In the genomic region with DNA sequence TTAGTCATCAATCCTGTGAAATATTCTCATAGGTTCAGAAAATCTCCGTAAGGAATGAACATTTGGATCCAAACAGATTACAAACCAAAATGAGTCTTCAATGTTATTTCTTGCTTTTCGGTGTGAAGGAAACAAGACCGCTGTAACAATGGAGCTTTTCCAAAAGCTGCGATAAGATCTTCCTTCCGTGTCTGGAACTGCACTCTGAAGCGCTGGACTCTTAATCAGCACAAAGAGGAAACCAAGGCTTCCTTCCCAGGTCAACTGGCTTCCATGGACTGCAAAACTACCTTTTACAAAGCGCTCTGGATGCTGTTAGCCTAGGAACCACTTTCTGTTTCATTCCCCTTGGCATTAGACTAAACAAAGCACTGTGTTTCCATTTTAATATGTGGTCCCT, we compare ENCODE assay signal across 26 cellular contexts.
DNase-seq lines count a peak whose midpoint lies in the region; ATAC-seq and TF ChIP-seq lines count a peak whose summit lies in the region.
"Had no signal": no experiment of that assay in that cellular context is flagged by ENCODE, and none has a peak within 500 bp of the region (broad histone marks: within the 10 kb centered on the region; RNA-seq: fewer than 3 reads in every experiment).

No MANE protein-coding gene starts in this region.

- TF ChIP-seq CTCF in mammary epithelial cell (conservative IDR thresholded peaks at IDR 0.05 in 1 of 2, IDR thresholded peaks at IDR 0.05 in 1 of 2; ENCODE audit: extremely low read depth in 1 of 2, insufficient read depth in 1 of 2, low read depth in 1 of 2, low read length in 2 of 2) (no peak), breast epithelium (IDR thresholded peaks at IDR 0.05) (no peak), cardiac fibroblast (IDR thresholded peaks at IDR 0.05; ENCODE audit: low read depth, low read length) (no peak)

- peaks cover 4% of the 10 kb centered on the region for H3K4me1 ChIP-seq in mammary epithelial cell (ENCODE audit: insufficient read depth, low read length)
- peaks cover 0 to 4% of the 10 kb centered on the region in 2 donors for H3K4me1 ChIP-seq in breast epithelium
- no peaks in the 10 kb centered on the region for H3K4me1 ChIP-seq in right cardiac atrium (ENCODE audit: control insufficient read depth, insufficient read depth, low read length)
- no peaks in the 10 kb centered on the region for H3K4me1 ChIP-seq in skeletal muscle tissue (ENCODE audit: control insufficient read depth in 3 of 3, insufficient read depth in 3 of 3, low read length in 3 of 3)
- H3K4me1 ChIP-seq: BLaER1, Peyer's patch, tibial nerve had no signal

- CTCF ChIA-PET in mammary epithelial cell (lab: Charles Lee; ENCODE audit: low non-redundant PET) = no interaction called here

- peak overlapping the region; percentile 79 for H2AFZ ChIP-seq in mammary epithelial cell (ENCODE audit: low read depth, low read length)

- WGBS in mammary epithelial cell (ENCODE audit: low coverage, missing lambda C conversion rate) = 4% methylated on average over 7 of the region's 7 CpGs
- WGBS in right cardiac atrium = 34% methylated on average over 7 of the region's 7 CpGs

- H3K36me3 ChIP-seq in mammary epithelial cell (ENCODE audit: insufficient read depth, low read length) = no peaks in the 10 kb centered on the region
- H3K36me3 ChIP-seq in breast epithelium = no peaks in the 10 kb centered on the region
- H3K36me3 ChIP-seq in skeletal muscle tissue (ENCODE audit: control insufficient read depth in 3 of 3, insufficient read depth in 3 of 3, low read length in 3 of 3) = no peaks in the 10 kb centered on the region
- H3K36me3 ChIP-seq: BLaER1, MG63, Peyer's patch, SJSA1, stomach, tibial nerve had no signal

- ATAC-seq in right cardiac atrium = peak; percentile 83 to 94
- ATAC-seq in sciatic nerve = no peak
- ATAC-seq in GM19035 (IDR thresholded peaks at IDR 0.05; ENCODE audit: unreplicated experiment) = no peak
- ATAC-seq: A549, T-helper 17 cell, WTC11 had no signal

- H3K4me3 ChIP-seq in mammary epithelial cell (replicated peaks in 1 of 3; ENCODE audit: insufficient read depth in 1 of 3, low read depth in 2 of 3, low read length in 3 of 3) (no peak overlapping the region), breast epithelium (peak overlapping the region in 1 of 3 donors; percentile 6), cardiac fibroblast (replicated peaks in 1 of 2; ENCODE audit: low read depth in 2 of 2, low read length in 2 of 2) (no peak overlapping the region), right cardiac atrium (ENCODE audit: low read length) (no peak overlapping the region), skeletal muscle tissue (ENCODE audit: low read length in 3 of 3) (no peak overlapping the region)
- H3K4me3 ChIP-seq: A549, BLaER1, lung, MG63, Peyer's patch, SJSA1, stomach, tibial nerve had no signal

- TF ChIP-seq POLR2A in breast epithelium (IDR thresholded peaks at IDR 0.05) = no peak

- intact Hi-C loops in mammary epithelial cell (cut with micrococcal nuclease) = no loop called here
- intact Hi-C loops in breast epithelium (cut with DNase I; ENCODE audit: low total_unique reads) = no loop called here
- intact Hi-C loops in right cardiac atrium (cut with DNase I) = loop anchor here in 1 of 4 donors (10.0 kb wide), 1 partner anchor 145 kb away; a partner anchor contains a TSS
- intact Hi-C loops in sciatic nerve (cut with DNase I) = loop anchor here (10.0 kb wide), 1 partner anchor 355 kb away; no protein-coding TSS in a partner anchor

- H4K20me1 ChIP-seq in mammary epithelial cell (ENCODE audit: insufficient read depth, low read length) = no peaks in the 10 kb centered on the region
- H4K20me1 ChIP-seq: BLaER1 had no signal

- no peak overlapping the region for H3K9ac ChIP-seq in mammary epithelial cell (ENCODE audit: insufficient read depth, low read length)
- no peak overlapping the region for H3K9ac ChIP-seq in skeletal muscle tissue (ENCODE audit: low read depth in 1 of 3, low read length in 3 of 3)
- H3K9ac ChIP-seq: BLaER1 had no signal

- no peaks in the 10 kb centered on the region for H3K79me2 ChIP-seq in mammary epithelial cell (ENCODE audit: insufficient read depth, low read length)

- no TSS peak for BruUV-seq in mammary epithelial cell (replicated peaks; lab: Mats Ljungman, UMichigan)

- H3K27me3 ChIP-seq in mammary epithelial cell (ENCODE audit: insufficient read depth, low read length) = no peaks in the 10 kb centered on the region
- no peaks in the 10 kb centered on the region for H3K27me3 ChIP-seq in breast epithelium
- no peaks in the 10 kb centered on the region for H3K27me3 ChIP-seq in right cardiac atrium (ENCODE audit: control insufficient read depth, insufficient read depth)
- no peaks in the 10 kb centered on the region for H3K27me3 ChIP-seq in skeletal muscle tissue (ENCODE audit: control insufficient read depth in 3 of 3, insufficient read depth in 3 of 3, low read length in 3 of 3)
- H3K27me3 ChIP-seq: BLaER1, MG63, Peyer's patch, SJSA1, stomach, tibial nerve had no signal

- dilution Hi-C loops in mammary epithelial cell (cut with HindIII; ENCODE audit: low sequenced_read_pairs) = no loop called here

- in situ Hi-C loops in mammary epithelial cell (cut with MboI; ENCODE audit: low sequenced_read_pairs in 2 of 2) = no loop called here

- H3K27ac ChIP-seq in mammary epithelial cell (ENCODE audit: insufficient read depth, low read depth, low read length) (no peak overlapping the region), breast epithelium (no peak overlapping the region), right cardiac atrium (ENCODE audit: low read length) (no peak overlapping the region), skeletal muscle tissue (ENCODE audit: low read depth, low read length) (peak overlapping the region; percentile 46)
- H3K27ac ChIP-seq: BLaER1, Peyer's patch, SJSA1, stomach, tibial nerve had no signal

- DNase-seq in mammary epithelial cell (peak; percentile 70), breast epithelium (ENCODE audit: low spot score in 2 of 2) (no peak), cardiac fibroblast (ENCODE audit: low read depth in 2 of 2) (peak; percentile 32 to 69), right cardiac atrium (no peak), NCI-H2081 treated with DMSO at 0.1 percent for 48 hours (lab: John Stamatoyannopoulos, UW) (no peak), sciatic nerve (ENCODE audit: low spot score) (no peak)
- DNase-seq: activated CD8-positive, alpha-beta memory T cell treated with anti-CD3 and anti-CD28 coated beads, Interleukin-2, amount 50 U/mL, for 4 hours; activated naive CD8-positive, alpha-beta T cell treated with anti-CD3 and anti-CD28 coated beads, Interleukin-2, amount 10 ng/mL, durations not matched to agents 7 days and 5 days; Calu3; endodermal cell; immature natural killer cell; MG63; NCI-H1436; NCI-H510A; nucleus accumbens; Peyer's patch; stomach; T-helper 17 cell had no signal

- H3K4me2 ChIP-seq in mammary epithelial cell (ENCODE audit: insufficient read depth, low read depth, low read length) = peak overlapping the region; percentile 78
- H3K4me2 ChIP-seq: A549, BLaER1 had no signal

- H3K9me3 ChIP-seq in mammary epithelial cell (replicated peaks; ENCODE audit: insufficient read depth, low read length) = no peaks in the 10 kb centered on the region
- H3K9me3 ChIP-seq in breast epithelium = no peaks in the 10 kb centered on the region
- peaks cover 6% of the 10 kb centered on the region for H3K9me3 ChIP-seq in right cardiac atrium (ENCODE audit: control insufficient read depth, low read length)
- no peaks in the 10 kb centered on the region for H3K9me3 ChIP-seq in skeletal muscle tissue (ENCODE audit: control insufficient read depth in 3 of 3, low read length in 3 of 3)
- H3K9me3 ChIP-seq: A549, BLaER1, MG63, Peyer's patch, SJSA1, stomach, tibial nerve had no signal

Comparison
In these comparisons a context has a peak if more than half of its experiments do, and no peak if none do; other contexts are left out.
1. DNase-seq: peak in mammary epithelial cell (single experiment) and cardiac fibroblast (2 of 2); none in breast epithelium (0 of 2), right cardiac atrium (0 of 3), NCI-H2081 treated with DMSO at 0.1 percent for 48 hours (single experiment) and sciatic nerve (single experiment).
2. ATAC-seq: peak in right cardiac atrium (2 of 2); none in sciatic nerve (single experiment) and GM19035 (single experiment).